8 cellular contexts compared by ENCODE assay signal in genomic region chr10:130190737-130191115, GRCh38.
A peak's percentile ranks its signal among the peaks of the same experiment; 100 is the strongest.
DNase-seq lines count a peak whose midpoint lies in the region; ATAC-seq, FAIRE-seq and TF ChIP-seq lines count a peak whose summit lies in the region.

No MANE protein-coding gene starts in this region.

- ATAC-seq in GM21723 (IDR thresholded peaks at IDR 0.05; ENCODE audit: unreplicated experiment): no peak

- DNase-seq in astrocyte of the hippocampus (ENCODE audit: low read depth, low spot score) (peak; percentile 24), skeletal muscle cell (ENCODE audit: low read depth) (no peak), urothelium cell line (ENCODE audit: low spot score) (no peak), AG20443 (ENCODE audit: low spot score) (no peak)
- no peak for DNase-seq in activated CD4-positive, alpha-beta T cell treated with anti-CD3 and anti-CD28 coated beads for 4 hours

- FAIRE-seq in urothelium cell line (lab: Jason Lieb, UNC): no peak

- TF ChIP-seq CTCF in GM12875 (IDR thresholded peaks at IDR 0.05; ENCODE audit: borderline replicate concordance, insufficient read depth, low read depth, low read length): no peak

- H3K4me3 ChIP-seq in GM12875 (ENCODE audit: low read depth, low read length) (peak overlapping the region; percentile 26), iPS-11a (ENCODE audit: low read depth, low read length) (peak overlapping the region; percentile 39), skeletal muscle cell (ENCODE audit: low read depth, low read length) (peak overlapping the region; percentile 63)
